12 cellular contexts compared by ENCODE assay signal in genomic region chr9:81499021-81499454, GRCh38.
DNase-seq lines count a peak whose midpoint lies in the region; ATAC-seq and TF ChIP-seq lines count a peak whose summit lies in the region.
"Had no signal": no experiment of that assay in that cellular context is flagged by ENCODE, and none has a peak within 500 bp of the region (broad histone marks: within the 10 kb centered on the region; RNA-seq: fewer than 3 reads in every experiment).

No MANE protein-coding gene starts in this region.

- H2AFZ ChIP-seq in osteoblast (ENCODE audit: low read length) = peak overlapping the region; percentile 20

- H3K9me3 ChIP-seq in esophagus muscularis mucosa (no peaks in the 10 kb centered on the region), osteoblast (ENCODE audit: low read depth, low read length) (no peaks in the 10 kb centered on the region)

- no peaks in the 10 kb centered on the region for H4K20me1 ChIP-seq in osteoblast (ENCODE audit: insufficient read depth, low read length)

- WGBS in esophagus muscularis mucosa = 34% methylated on average over 6 of the region's 6 CpGs

- peak; percentile 41 for DNase-seq in A172 (ENCODE audit: low spot score)
- DNase-seq in LHCN-M2 (ENCODE audit: low read depth) = peak; percentile 88
- no peak for DNase-seq in esophagus muscularis mucosa (ENCODE audit: extremely low spot score)
- DNase-seq in osteoblast (ENCODE audit: insufficient read length, low spot score, missing footprints) = peak; percentile 54
- no peak for DNase-seq in GDM1 (lab: John Stamatoyannopoulos, UW)
- no peak for DNase-seq in stimulated activated CD4-positive, alpha-beta T cell treated with anti-CD3 and anti-CD28 coated beads, Interleukin-2, amount 100 ng/mL, for 24 hours
- DNase-seq in SHP77 treated with DMSO at 0.1 percent for 48 hours (lab: John Stamatoyannopoulos, UW) = no peak
- DNase-seq: activated CD4-positive, alpha-beta T cell treated with anti-CD3 and anti-CD28 coated beads, Interleukin-2, amount 50 U/mL, for 1 hour; endodermal cell; NCI-H1105; SW 1271 had no signal

- H3K27ac ChIP-seq in esophagus muscularis mucosa (replicated peaks in 1 of 4) = peak overlapping the region; percentile 72 to 82 (median 76)
- H3K27ac ChIP-seq in osteoblast (ENCODE audit: low read depth, low read length) = no peak overlapping the region

- H3K4me3 ChIP-seq in esophagus muscularis mucosa (peak overlapping the region in 1 of 4 donors; percentile 5), osteoblast (ENCODE audit: insufficient read depth, low read length) (peak overlapping the region; percentile 34)

- H3K4me2 ChIP-seq in osteoblast (ENCODE audit: insufficient read depth, low read length) = peak overlapping the region; percentile 68

- TF ChIP-seq CTCF in esophagus muscularis mucosa (IDR thresholded peaks at IDR 0.05) (no peak), osteoblast (IDR thresholded peaks at IDR 0.05; ENCODE audit: extremely low read depth, low read depth, low read length) (no peak)

- H3K27me3 ChIP-seq in esophagus muscularis mucosa (no peaks in the 10 kb centered on the region), osteoblast (ENCODE audit: insufficient read depth, low read length) (peaks cover 64% of the 10 kb centered on the region)

- TF ChIP-seq EP300 in esophagus muscularis mucosa (IDR thresholded peaks at IDR 0.05) = peak; percentile 48

- H3K36me3 ChIP-seq in esophagus muscularis mucosa (no peaks in the 10 kb centered on the region), osteoblast (ENCODE audit: insufficient read depth, low read length) (no peaks in the 10 kb centered on the region)

- no peaks in the 10 kb centered on the region for H3K79me2 ChIP-seq in osteoblast (ENCODE audit: insufficient read depth, low read length)

- intact Hi-C loops in esophagus muscularis mucosa (cut with DNase I) = loop anchor here (10.0 kb wide), 1 partner anchor 104 kb away; no protein-coding TSS in a partner anchor

- TF ChIP-seq POLR2A in esophagus muscularis mucosa (IDR thresholded peaks at IDR 0.05; ENCODE audit: low read depth) = no peak

- H3K4me1 ChIP-seq in esophagus muscularis mucosa (peaks cover 15 to 25% (median 20%) of the 10 kb centered on the region in 4 donors), osteoblast (ENCODE audit: insufficient read depth, low read length) (peaks cover 14% of the 10 kb centered on the region)

- ATAC-seq in HG03457 (IDR thresholded peaks at IDR 0.05; ENCODE audit: unreplicated experiment) = no peak

Comparison
In these comparisons a context has a peak if more than half of its experiments do, and no peak if none do; other contexts are left out.
1. DNase-seq: peak in A172 (single experiment), LHCN-M2 (single experiment) and osteoblast (single experiment); none in esophagus muscularis mucosa (single experiment), GDM1 (single experiment), stimulated activated CD4-positive, alpha-beta T cell treated with anti-CD3 and anti-CD28 coated beads, Interleukin-2, amount 100 ng/mL, for 24 hours (0 of 2) and SHP77 treated with DMSO at 0.1 percent for 48 hours (single experiment).